In the genomic region with DNA sequence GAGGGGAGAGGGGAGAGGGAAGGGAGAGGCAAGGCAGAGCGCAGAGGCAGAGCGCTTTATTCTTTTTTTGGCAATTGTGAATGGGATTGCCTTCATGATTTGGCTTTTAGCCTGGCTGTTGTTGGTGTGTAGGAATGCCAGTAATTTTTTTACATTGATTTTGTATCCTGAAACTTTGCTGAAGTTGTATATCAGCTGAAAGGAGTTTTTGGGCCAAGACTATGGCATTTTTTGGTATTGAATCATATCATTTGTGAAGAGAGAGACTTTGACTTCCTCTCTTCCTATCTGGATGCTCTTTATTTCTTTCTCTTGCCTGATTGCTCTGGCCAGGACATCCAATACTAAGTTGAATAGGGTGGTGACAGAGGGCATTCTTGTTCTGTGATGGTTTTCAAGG, we compare ENCODE assay signal across 28 cellular contexts.
DNase-seq lines count a peak whose midpoint lies in the region; ATAC-seq, FAIRE-seq and TF ChIP-seq lines count a peak whose summit lies in the region.
"Had no signal": no experiment of that assay in that cellular context is flagged by ENCODE, and none has a peak within 500 bp of the region (broad histone marks: within the 10 kb centered on the region; RNA-seq: fewer than 3 reads in every experiment).

No MANE protein-coding gene starts in this region.

- no peaks in the 10 kb centered on the region for H3K79me2 ChIP-seq in astrocyte (ENCODE audit: insufficient read depth, low read length)

- no peak overlapping the region for H3K4me2 ChIP-seq in astrocyte (ENCODE audit: low read length)
- H3K4me2 ChIP-seq: BLaER1 treated with 17β-estradiol and CSF1 and Interleukin-3, amounts not matched to agents 10 nM and 100 nM had no signal

- TF ChIP-seq CTCF in astrocyte (IDR thresholded peaks at IDR 0.05; ENCODE audit: insufficient read depth, low read depth, low read length) (no peak), choroid plexus epithelial cell (conservative IDR thresholded peaks at IDR 0.05; ENCODE audit: low read depth, low read length) (no peak), fibroblast of the aortic adventitia (IDR thresholded peaks at IDR 0.05; ENCODE audit: insufficient read depth, low read length) (no peak)
- no peak for TF ChIP-seq CTCF in CD4-positive, alpha-beta T cell (IDR thresholded peaks at IDR 0.05)

- peaks cover 24% of the 10 kb centered on the region for H3K9me3 Mint-ChIP-seq in astrocyte (ENCODE audit: unreplicated experiment)
- peaks cover 7% of the 10 kb centered on the region for H3K9me3 Mint-ChIP-seq in CD4-positive, alpha-beta T cell

- H3K9me3 ChIP-seq in astrocyte (ENCODE audit: insufficient read depth, low read depth, low read length): peaks cover 4% of the 10 kb centered on the region
- no peaks in the 10 kb centered on the region for H3K9me3 ChIP-seq in CD4-positive, alpha-beta T cell (ENCODE audit: control insufficient read depth, low read length)
- H3K9me3 ChIP-seq: SJCRH30 had no signal

- no peak overlapping the region for H3K27ac ChIP-seq in astrocyte (ENCODE audit: low read depth, low read length)
- no peak overlapping the region for H3K27ac ChIP-seq in CD4-positive, alpha-beta T cell (ENCODE audit: low read depth, low read length)
- H3K27ac ChIP-seq: BLaER1 treated with 17β-estradiol and CSF1 and Interleukin-3, amounts not matched to agents 10 nM and 100 nM; SJCRH30 had no signal

- H3K4me1 ChIP-seq in astrocyte (ENCODE audit: insufficient read depth, low read length): no peaks in the 10 kb centered on the region
- H3K4me1 ChIP-seq: BLaER1 treated with 17β-estradiol and CSF1 and Interleukin-3, amounts not matched to agents 10 nM and 100 nM; SJCRH30 had no signal

- H3K36me3 Mint-ChIP-seq in astrocyte (ENCODE audit: low read depth, unreplicated experiment): no peaks in the 10 kb centered on the region
- no peaks in the 10 kb centered on the region for H3K36me3 Mint-ChIP-seq in CD4-positive, alpha-beta T cell (ENCODE audit: low read depth)
- H3K36me3 Mint-ChIP-seq: CD4-positive, alpha-beta memory T cell had no signal

- no peak overlapping the region for H2AFZ ChIP-seq in astrocyte (ENCODE audit: low read depth, low read length)

- CTCF ChIA-PET in CD4-positive, alpha-beta T cell (lab: Charles Lee): no interaction called here

- H3K4me3 Mint-ChIP-seq in astrocyte (ENCODE audit: unreplicated experiment): no peak overlapping the region
- H3K4me3 Mint-ChIP-seq in CD4-positive, alpha-beta T cell: no peak overlapping the region
- H3K4me3 Mint-ChIP-seq: CD4-positive, alpha-beta memory T cell had no signal

- POLR2A ChIA-PET in CD4-positive, alpha-beta T cell (lab: Charles Lee): no interaction called here

- no peaks in the 10 kb centered on the region for H4K20me1 ChIP-seq in astrocyte (ENCODE audit: insufficient read depth, low read length)
- H4K20me1 ChIP-seq: BLaER1 treated with 17β-estradiol and CSF1 and Interleukin-3, amounts not matched to agents 10 nM and 100 nM had no signal

- no peak for FAIRE-seq in astrocyte (lab: Jason Lieb, UNC)
- FAIRE-seq: GM19239, HTR-8/SVneo, K562 had no signal

- peak; percentile 41 for DNase-seq in EH (ENCODE audit: low read depth)
- DNase-seq in astrocyte (ENCODE audit: low read depth): peak; percentile 61
- DNase-seq in choroid plexus epithelial cell (ENCODE audit: low read depth): peak; percentile 45
- DNase-seq in fibroblast of the aortic adventitia (ENCODE audit: low read depth): peak; percentile 58
- no peak for DNase-seq in NCI-H1436 treated with DMSO at 0.1 percent for 48 hours (lab: John Stamatoyannopoulos, UW)
- DNase-seq in CD4-positive, alpha-beta T cell: no peak
- DNase-seq in COR-L47 (lab: John Stamatoyannopoulos, UW): no peak
- DNase-seq: Calu3; CD4-positive, alpha-beta memory T cell; DMS79 treated with DMSO at 0.1 percent for 48 hours; H7; Kasumi-1; MV-4-11; NCI-H1105; NCI-H146; NCI-H1930; NCI-H2107; NCI-H524; NCI-H748 treated with DMSO at 0.1 percent for 48 hours; NK-92 treated with Interleukin-12 subunit alpha and Interleukin-12 subunit beta, amount 100 ng/mL, for 24 hours; PC-3; SJCRH30 had no signal

- H3K27ac Mint-ChIP-seq in astrocyte (ENCODE audit: unreplicated experiment): no peak overlapping the region
- H3K27ac Mint-ChIP-seq in CD4-positive, alpha-beta T cell: no peak overlapping the region
- H3K27ac Mint-ChIP-seq: CD4-positive, alpha-beta memory T cell had no signal

- H3K36me3 ChIP-seq in astrocyte (ENCODE audit: insufficient read depth, low read length): no peaks in the 10 kb centered on the region
- H3K36me3 ChIP-seq: BLaER1 treated with 17β-estradiol and CSF1 and Interleukin-3, amounts not matched to agents 10 nM and 100 nM; SJCRH30 had no signal

- no peaks in the 10 kb centered on the region for H3K27me3 Mint-ChIP-seq in astrocyte (ENCODE audit: low read depth, unreplicated experiment)
- peaks cover 9% of the 10 kb centered on the region for H3K27me3 Mint-ChIP-seq in CD4-positive, alpha-beta T cell

- H3K27me3 ChIP-seq in astrocyte (ENCODE audit: insufficient read depth, low read length): no peaks in the 10 kb centered on the region
- peaks cover 3% of the 10 kb centered on the region for H3K27me3 ChIP-seq in CD4-positive, alpha-beta T cell (ENCODE audit: control insufficient read depth, insufficient read depth, low read length)
- H3K27me3 ChIP-seq: BLaER1 treated with 17β-estradiol and CSF1 and Interleukin-3, amounts not matched to agents 10 nM and 100 nM; SJCRH30 had no signal

- no peak overlapping the region for H3K9ac ChIP-seq in astrocyte (ENCODE audit: low read length)
- H3K9ac ChIP-seq: BLaER1 treated with 17β-estradiol and CSF1 and Interleukin-3, amounts not matched to agents 10 nM and 100 nM had no signal

- ATAC-seq in CD4-positive, alpha-beta T cell (ENCODE audit: poor library complexity): no peak
- ATAC-seq in GM21529 (IDR thresholded peaks at IDR 0.05; ENCODE audit: unreplicated experiment): no peak
- ATAC-seq: K562, PC-3, SK-N-SH treated with all-trans-retinoic acid at 6 μM for 48 hours had no signal

- intact Hi-C loops in CD4-positive, alpha-beta T cell (cut with DNase I, micrococcal nuclease): no loop called here

- no peak overlapping the region for H3K4me3 ChIP-seq in astrocyte (ENCODE audit: insufficient read depth, low read depth, low read length)
- H3K4me3 ChIP-seq in choroid plexus epithelial cell (ENCODE audit: low read depth, low read length): no peak overlapping the region
- no peak overlapping the region for H3K4me3 ChIP-seq in fibroblast of the aortic adventitia (ENCODE audit: low read depth, low read length)
- H3K4me3 ChIP-seq: BLaER1 treated with 17β-estradiol and CSF1 and Interleukin-3, amounts not matched to agents 10 nM and 100 nM; K562; SJCRH30 had no signal

- no peaks in the 10 kb centered on the region for H3K4me1 Mint-ChIP-seq in astrocyte (ENCODE audit: low read depth, unreplicated experiment)
- no peaks in the 10 kb centered on the region for H3K4me1 Mint-ChIP-seq in CD4-positive, alpha-beta T cell (ENCODE audit: low read depth)
- H3K4me1 Mint-ChIP-seq: CD4-positive, alpha-beta memory T cell had no signal

Comparison
In these comparisons a context has a peak if more than half of its experiments do, and no peak if none do; other contexts are left out.
1. DNase-seq: peak in EH (single experiment), astrocyte (single experiment), choroid plexus epithelial cell (single experiment) and fibroblast of the aortic adventitia (single experiment); none in NCI-H1436 treated with DMSO at 0.1 percent for 48 hours (single experiment), CD4-positive, alpha-beta T cell (0 of 10) and COR-L47 (single experiment).